ENCODE assay signal across 15 cellular contexts in the genomic region with DNA sequence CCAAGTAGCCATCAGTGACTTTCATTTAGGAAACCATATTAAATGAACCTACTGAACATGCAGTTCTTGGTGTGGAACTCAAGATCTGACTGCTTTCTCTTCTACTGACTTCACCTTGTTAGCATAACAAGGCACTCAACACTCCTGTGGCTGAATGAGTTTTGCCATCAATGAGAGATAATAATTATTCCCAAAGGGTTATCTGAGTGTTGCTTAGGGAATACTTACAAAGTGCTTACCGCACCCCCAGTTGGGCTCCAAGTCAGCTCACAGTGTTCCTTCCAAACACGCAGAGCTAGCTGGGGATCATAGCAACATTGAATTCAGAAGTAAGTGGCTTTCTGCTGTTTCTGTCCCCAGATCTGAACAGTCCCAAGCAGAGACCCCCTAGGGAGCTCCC.
DNase-seq lines count a peak whose midpoint lies in the region; ATAC-seq and TF ChIP-seq lines count a peak whose summit lies in the region.
"Had no signal": no experiment of that assay in that cellular context is flagged by ENCODE, and none has a peak within 500 bp of the region (broad histone marks: within the 10 kb centered on the region; RNA-seq: fewer than 3 reads in every experiment).

No MANE protein-coding gene starts in this region.

- H2AFZ ChIP-seq in MM.1S (ENCODE audit: low read length) = no peak overlapping the region

- TF ChIP-seq POLR2A in heart left ventricle (IDR thresholded peaks at IDR 0.05) = no peak

- no peak overlapping the region for H3K4me3 ChIP-seq in heart left ventricle
- H3K4me3 ChIP-seq in left ventricle myocardium inferior = no peak overlapping the region
- H3K4me3 ChIP-seq in right cardiac atrium (ENCODE audit: low read length) = no peak overlapping the region
- no peak overlapping the region for H3K4me3 ChIP-seq in MM.1S (ENCODE audit: low read length)

- no peaks in the 10 kb centered on the region for H3K9me2 ChIP-seq in MM.1S (replicated peaks; ENCODE audit: insufficient read depth, low read length)

- ATAC-seq in Right ventricle myocardium inferior (peak; percentile 46), heart left ventricle (peak in 3 of 4 donors; percentile 10 to 41 (median 38)), right cardiac atrium (peak; percentile 17 to 20), GM18520 (IDR thresholded peaks at IDR 0.05; ENCODE audit: unreplicated experiment) (no peak)

- H3K27ac ChIP-seq in heart left ventricle = peak overlapping the region; percentile 52 to 87 (median 76)
- H3K27ac ChIP-seq in left ventricle myocardium inferior (replicated peaks) = peak overlapping the region; percentile 89
- H3K27ac ChIP-seq in right cardiac atrium (ENCODE audit: low read length) = peak overlapping the region; percentile 86
- H3K27ac ChIP-seq in substantia nigra (ENCODE audit: low read depth, low read length, poor library complexity, severe bottlenecking) = no peak overlapping the region
- H3K27ac ChIP-seq in MM.1S (ENCODE audit: low read length) = no peak overlapping the region

- H3K9ac ChIP-seq in MM.1S (ENCODE audit: low read length) = no peak overlapping the region

- H3K36me3 ChIP-seq in heart left ventricle (no peaks in the 10 kb centered on the region), left ventricle myocardium inferior (no peaks in the 10 kb centered on the region), MM.1S (replicated peaks; ENCODE audit: insufficient read depth, low read length) (no peaks in the 10 kb centered on the region)

- no peaks in the 10 kb centered on the region for H3K79me2 ChIP-seq in MM.1S (ENCODE audit: low read length)

- H3K27me3 ChIP-seq in heart left ventricle (no peaks in the 10 kb centered on the region), left ventricle myocardium inferior (ENCODE audit: low read depth) (no peaks in the 10 kb centered on the region), right cardiac atrium (ENCODE audit: control insufficient read depth, insufficient read depth) (no peaks in the 10 kb centered on the region), MM.1S (replicated peaks; ENCODE audit: insufficient read depth, low read length) (no peaks in the 10 kb centered on the region)

- H3K9me3 ChIP-seq in heart left ventricle (no peaks in the 10 kb centered on the region), left ventricle myocardium inferior (replicated peaks) (no peaks in the 10 kb centered on the region), right cardiac atrium (ENCODE audit: control insufficient read depth, low read length) (no peaks in the 10 kb centered on the region), MM.1S (replicated peaks; ENCODE audit: insufficient read depth, low read length) (no peaks in the 10 kb centered on the region)
- H3K9me3 ChIP-seq: Caco-2 had no signal

- WGBS in heart left ventricle, 4 donors = 52 to 70% (median 62%) methylated on average over 2 of the region's 2 CpGs
- 65% methylated on average over 2 of the region's 2 CpGs for WGBS in right cardiac atrium

- no peaks in the 10 kb centered on the region for H4K20me1 ChIP-seq in MM.1S (ENCODE audit: insufficient read depth, low read length)

- H3F3A ChIP-seq in MM.1S (ENCODE audit: insufficient read depth, low read length) = no peaks in the 10 kb centered on the region

- no peak overlapping the region for H3K4me2 ChIP-seq in MM.1S (ENCODE audit: low read depth, low read length)

- TF ChIP-seq CTCF in heart left ventricle (IDR thresholded peaks at IDR 0.05) (no peak), left ventricle myocardium inferior (IDR thresholded peaks at IDR 0.05; ENCODE audit: borderline replicate concordance) (no peak), MM.1S (IDR thresholded peaks at IDR 0.05; ENCODE audit: low read length) (no peak)

- DNase-seq in Right ventricle myocardium inferior (ENCODE audit: missing footprints) = no peak
- DNase-seq in cardiac septum (ENCODE audit: low spot score) = no peak
- DNase-seq in heart left ventricle = peak in 2 of 5 donors; percentile 31 to 37
- peak; percentile 25 for DNase-seq in left ventricle myocardium inferior
- no peak for DNase-seq in right cardiac atrium
- no peak for DNase-seq in substantia nigra (lab: John Stamatoyannopoulos, UW)
- DNase-seq in MM.1S = no peak
- DNase-seq: C1 segment of cervical spinal cord; Caco-2; CD4-positive, alpha-beta memory T cell; DMS153; DND-41; GOT3; HCEC 1CT had no signal

- H3K4me1 ChIP-seq in heart left ventricle (peaks cover 0 to 41% (median 7%) of the 10 kb centered on the region in 12 donors), left ventricle myocardium inferior (peaks cover 44% of the 10 kb centered on the region), right cardiac atrium (ENCODE audit: control insufficient read depth, insufficient read depth, low read length) (peaks cover 2% of the 10 kb centered on the region), MM.1S (ENCODE audit: low read length) (no peaks in the 10 kb centered on the region)
- H3K4me1 ChIP-seq: Caco-2 had no signal

- intact Hi-C loops in Right ventricle myocardium inferior (cut with DNase I) (loop anchor here (2.0 kb wide), 1 partner anchor 42 kb away; no protein-coding TSS in a partner anchor), cardiac septum (cut with DNase I) (no loop called here), heart left ventricle (cut with DNase I) (loop anchor here in 6 of 10 donors (2.0 to 10.0 kb wide), 4 partner anchors 40 to 108 kb away; no protein-coding TSS in a partner anchor), left ventricle myocardium inferior (cut with micrococcal nuclease) (no loop called here), right cardiac atrium (cut with DNase I) (no loop called here)

Comparison
In these comparisons a context has a peak if more than half of its experiments do, and no peak if none do; other contexts are left out.
1. intact Hi-C loops: an anchor here in Right ventricle myocardium inferior (2.0 kb wide) and heart left ventricle (2.0 to 10.0 kb wide); none called in cardiac septum, left ventricle myocardium inferior and right cardiac atrium.
2. H3K27ac ChIP-seq: peak in heart left ventricle (12 of 12), left ventricle myocardium inferior (single experiment) and right cardiac atrium (single experiment); none in substantia nigra (single experiment) and MM.1S (single experiment).